ENCODE assay signal across 12 cellular contexts in genomic region chr4:3059090-3059428, GRCh38. TPM values are rescaled to one million over a fixed set of nuclear protein-coding genes. Genes with fewer than 3 reads are reported as not detected.
DNase-seq lines count a peak whose midpoint lies in the region; ATAC-seq and TF ChIP-seq lines count a peak whose summit lies in the region.
"Had no signal": no experiment of that assay in that cellular context is flagged by ENCODE, and none has a peak within 500 bp of the region (broad histone marks: within the 10 kb centered on the region; RNA-seq: fewer than 3 reads in every experiment).

No MANE protein-coding gene starts in this region.

- 93 to 94% methylated on average over 5 of the region's 5 CpGs for WGBS in endodermal cell (ENCODE audit: insufficient coverage in 1 of 2, insufficient read length in 1 of 2), 2 experiments

- no peaks in the 10 kb centered on the region for H3K27me3 ChIP-seq in endodermal cell (ENCODE audit: control insufficient read depth, insufficient read depth, low read length, poor library complexity, severe bottlenecking)

- DNase-seq in SIG-M5 treated with dmso at 0.1 percent for 504 hours (lab: John Stamatoyannopoulos, UW; ENCODE audit: unreplicated experiment) (peak; percentile 73), SIG-M5 (lab: John Stamatoyannopoulos, UW) (no peak), NOMO-1 treated with DMSO at 0.1 percent for 48 hours (lab: John Stamatoyannopoulos, UW; ENCODE audit: unreplicated experiment) (peak; percentile 92), endodermal cell (no peak), NCI-H1930 (lab: John Stamatoyannopoulos, UW) (no peak), posterior cingulate gyrus (no peak), LoVo (ENCODE audit: low spot score) (no peak)
- DNase-seq: NCI-H1092 treated with DMSO at 0.1 percent for 48 hours; stimulated activated naive CD4-positive, alpha-beta T cell treated with Interleukin-2 at 50 U/mL for 16 hours had no signal

- H3K4me3 ChIP-seq in endodermal cell (ENCODE audit: low read length) = no peak overlapping the region

- no peaks in the 10 kb centered on the region for H3K4me1 Mint-ChIP-seq in endodermal cell
- H3K4me1 Mint-ChIP-seq: nephron had no signal

- peaks cover 2% of the 10 kb centered on the region for H3K36me3 Mint-ChIP-seq in endodermal cell (ENCODE audit: low read depth)

- H3K27me3 Mint-ChIP-seq in endodermal cell (ENCODE audit: insufficient read depth) = peaks cover 10% of the 10 kb centered on the region

- TF ChIP-seq CTCF in endodermal cell (conservative IDR thresholded peaks at IDR 0.05) = no peak

- H3K27ac Mint-ChIP-seq in endodermal cell = no peak overlapping the region
- H3K27ac Mint-ChIP-seq: nephron had no signal

- H3K4me1 ChIP-seq in endodermal cell (ENCODE audit: control insufficient read depth, insufficient read depth, low read length) = no peaks in the 10 kb centered on the region

- peaks cover 33% of the 10 kb centered on the region for H3K9me3 Mint-ChIP-seq in endodermal cell

- intact Hi-C loops in posterior cingulate gyrus (cut with DNase I) = no loop called here

- H3K4me3 Mint-ChIP-seq in endodermal cell = no peak overlapping the region
- H3K4me3 Mint-ChIP-seq: nephron had no signal

- peak; percentile 53 for ATAC-seq in HG03039 (IDR thresholded peaks at IDR 0.05; ENCODE audit: unreplicated experiment)

- H3K9me3 ChIP-seq in endodermal cell (ENCODE audit: control insufficient read depth, low read length) = peaks cover 29% of the 10 kb centered on the region

- H3K27ac ChIP-seq in endodermal cell (ENCODE audit: low read depth, low read length) = no peak overlapping the region
- H3K27ac ChIP-seq: 22Rv1 had no signal

- H3K9ac ChIP-seq in endodermal cell (ENCODE audit: extremely low read depth, low read length, poor library complexity, severe bottlenecking) = no peak overlapping the region

- H3K36me3 ChIP-seq in endodermal cell (ENCODE audit: control insufficient read depth, insufficient read depth, low read length) = no peaks in the 10 kb centered on the region

RNA-seq across cellular contexts. Expression of gene HTT-AS, which starts 15.3 kb away (rescaled TPM):
- total RNA-seq in endodermal cell = not detected
- not detected for polyA plus RNA-seq in endodermal cell (2013, experiment 1 of 2)
- polyA plus RNA-seq in endodermal cell (2013, experiment 2 of 2) = not detected

RNA-seq across cellular contexts. Expression of gene HTT, which starts 15.4 kb away (rescaled TPM):
- 100 to 1,000 TPM; 104 to 109 TPM for total RNA-seq in endodermal cell
- polyA plus RNA-seq in endodermal cell (2013, experiment 1 of 2) = 29.7 TPM
- polyA plus RNA-seq in endodermal cell (2013, experiment 2 of 2) = 24.3 TPM

Comparison
In these comparisons a context has a peak if more than half of its experiments do, and no peak if none do; other contexts are left out.
1. DNase-seq: peak in SIG-M5 treated with dmso at 0.1 percent for 504 hours (single experiment) and NOMO-1 treated with DMSO at 0.1 percent for 48 hours (single experiment); none in SIG-M5 (single experiment), endodermal cell (single experiment), NCI-H1930 (0 of 2), posterior cingulate gyrus (0 of 10) and LoVo (single experiment).